ENCODE assay signal across 1 cellular context in genomic region chr19:6126335-6126974, GRCh38.
TF ChIP-seq lines count a peak whose summit lies in the region.

No MANE protein-coding gene starts in this region.

TF ChIP-seq in HepG2, 621 proteins besides CTCF, POLR2A, EP300 and RAD21 (continued from another document):
- TF ChIP-seq, protein P1, sequence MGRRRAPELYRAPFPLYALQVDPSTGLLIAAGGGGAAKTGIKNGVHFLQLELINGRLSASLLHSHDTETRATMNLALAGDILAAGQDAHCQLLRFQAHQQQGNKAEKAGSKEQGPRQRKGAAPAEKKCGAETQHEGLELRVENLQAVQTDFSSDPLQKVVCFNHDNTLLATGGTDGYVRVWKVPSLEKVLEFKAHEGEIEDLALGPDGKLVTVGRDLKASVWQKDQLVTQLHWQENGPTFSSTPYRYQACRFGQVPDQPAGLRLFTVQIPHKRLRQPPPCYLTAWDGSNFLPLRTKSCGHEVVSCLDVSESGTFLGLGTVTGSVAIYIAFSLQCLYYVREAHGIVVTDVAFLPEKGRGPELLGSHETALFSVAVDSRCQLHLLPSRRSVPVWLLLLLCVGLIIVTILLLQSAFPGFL (CRISPR knock-in tag; IDR thresholded peaks at IDR 0.05): no peak
- TF ChIP-seq TOE1 (CRISPR knock-in tag; IDR thresholded peaks at IDR 0.05) (no peak), SAP130 (CRISPR knock-in tag; IDR thresholded peaks at IDR 0.05; ENCODE audit: low read depth) (0 out of 2 replicates have a peak, but pooled peaks have one; percentile 28), XRCC5 (optimal IDR thresholded peaks at IDR 0.05; ENCODE audit: low read length) (peak; percentile 18), ARID2 (CRISPR knock-in tag; IDR thresholded peaks at IDR 0.05; ENCODE audit: borderline replicate concordance) (no peak), ZNF512B (CRISPR knock-in tag; IDR thresholded peaks at IDR 0.05; ENCODE audit: borderline replicate concordance) (no peak), NCOA2 (CRISPR knock-in tag; IDR thresholded peaks at IDR 0.05) (no peak), CENPX (CRISPR knock-in tag; IDR thresholded peaks at IDR 0.05) (no peak), FOXJ3 (CRISPR knock-in tag; IDR thresholded peaks at IDR 0.05; ENCODE audit: borderline replicate concordance) (no peak), RARG (CRISPR knock-in tag; IDR thresholded peaks at IDR 0.05; ENCODE audit: low read depth) (no peak), TFAP4 (IDR thresholded peaks at IDR 0.05; ENCODE audit: borderline replicate concordance, low read depth) (no peak), ZNF672 (CRISPR knock-in tag; IDR thresholded peaks at IDR 0.05) (no peak), SMC3 (IDR thresholded peaks at IDR 0.05; ENCODE audit: low read length) (peak; percentile 60), STAG1 (CRISPR knock-in tag; IDR thresholded peaks at IDR 0.05) (peak; percentile 82), XBP1 (CRISPR knock-in tag; IDR thresholded peaks at IDR 0.05) (no peak), NR2F2 (IDR thresholded peaks at IDR 0.05; ENCODE audit: borderline replicate concordance, low read depth) (no peak), KLF6 (CRISPR knock-in tag; IDR thresholded peaks at IDR 0.05) (no peak), FIP1L1 (IDR thresholded peaks at IDR 0.05; ENCODE audit: borderline replicate concordance, insufficient read depth, low read depth, low read length) (no peak), ZBTB26 (CRISPR knock-in tag; IDR thresholded peaks at IDR 0.05; ENCODE audit: borderline replicate concordance) (no peak), ZNF839 (CRISPR knock-in tag; IDR thresholded peaks at IDR 0.05; ENCODE audit: borderline replicate concordance) (no peak), ATF4 (CRISPR knock-in tag; IDR thresholded peaks at IDR 0.05) (0 out of 4 replicates have a peak, but pooled peaks of 1 of the 2 experiments have one; percentile 14), ZNF225 (CRISPR knock-in tag; IDR thresholded peaks at IDR 0.05) (no peak), NR0B2 (CRISPR knock-in tag; IDR thresholded peaks at IDR 0.05) (no peak), JUNB (CRISPR knock-in tag; IDR thresholded peaks at IDR 0.05; ENCODE audit: borderline replicate concordance) (no peak), CREB1 (IDR thresholded peaks at IDR 0.05) (peak; percentile 79), CREB1 (CRISPR knock-in tag; IDR thresholded peaks at IDR 0.05) (no peak), ZNF18 (CRISPR knock-in tag; IDR thresholded peaks at IDR 0.05; ENCODE audit: insufficient replicate concordance) (no peak), ATF1 (CRISPR knock-in tag; IDR thresholded peaks at IDR 0.05) (no peak), ZMAT5 (CRISPR knock-in tag; IDR thresholded peaks at IDR 0.05; ENCODE audit: borderline replicate concordance, low read depth) (no peak), ZNF101 (CRISPR knock-in tag; IDR thresholded peaks at IDR 0.05; ENCODE audit: borderline replicate concordance, low read depth) (no peak), PHF5A (CRISPR knock-in tag; IDR thresholded peaks at IDR 0.05; ENCODE audit: low read depth, unreplicated experiment) (no peak), EHMT2 (IDR thresholded peaks at IDR 0.05; ENCODE audit: borderline replicate concordance, low read depth, low read length) (no peak), ZNF451 (CRISPR knock-in tag; IDR thresholded peaks at IDR 0.05) (no peak), SP5 (CRISPR knock-in tag; IDR thresholded peaks at IDR 0.05; ENCODE audit: borderline replicate concordance, low read depth) (no peak), ATF7 (IDR thresholded peaks at IDR 0.05) (peak; percentile 97), ATF7 (CRISPR knock-in tag; IDR thresholded peaks at IDR 0.05) (0 out of 2 replicates have a peak, but pooled peaks have one; percentile 28), ISX (CRISPR knock-in tag; conservative IDR thresholded peaks at IDR 0.05) (no peak), CHD2 (IDR thresholded peaks at IDR 0.05; ENCODE audit: low read depth, low read length) (no peak), ZNF770 (CRISPR knock-in tag; IDR thresholded peaks at IDR 0.05) (no peak), CEBPG (CRISPR knock-in tag; IDR thresholded peaks at IDR 0.05) (peak; percentile 61), ZNF234 (CRISPR knock-in tag; conservative IDR thresholded peaks at IDR 0.05) (no peak), THAP11 (CRISPR knock-in tag; IDR thresholded peaks at IDR 0.05) (0 out of 2 replicates have a peak, but pooled peaks have one; percentile 3)
- TF ChIP-seq, protein P2, sequence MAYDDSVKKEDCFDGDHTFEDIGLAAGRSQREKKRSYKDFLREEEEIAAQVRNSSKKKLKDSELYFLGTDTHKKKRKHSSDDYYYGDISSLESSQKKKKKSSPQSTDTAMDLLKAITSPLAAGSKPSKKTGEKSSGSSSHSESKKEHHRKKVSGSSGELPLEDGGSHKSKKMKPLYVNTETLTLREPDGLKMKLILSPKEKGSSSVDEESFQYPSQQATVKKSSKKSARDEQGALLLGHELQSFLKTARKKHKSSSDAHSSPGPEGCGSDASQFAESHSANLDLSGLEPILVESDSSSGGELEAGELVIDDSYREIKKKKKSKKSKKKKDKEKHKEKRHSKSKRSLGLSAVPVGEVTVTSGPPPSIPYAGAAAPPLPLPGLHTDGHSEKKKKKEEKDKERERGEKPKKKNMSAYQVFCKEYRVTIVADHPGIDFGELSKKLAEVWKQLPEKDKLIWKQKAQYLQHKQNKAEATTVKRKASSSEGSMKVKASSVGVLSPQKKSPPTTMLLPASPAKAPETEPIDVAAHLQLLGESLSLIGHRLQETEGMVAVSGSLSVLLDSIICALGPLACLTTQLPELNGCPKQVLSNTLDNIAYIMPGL (CRISPR knock-in tag; IDR thresholded peaks at IDR 0.05; ENCODE audit: borderline replicate concordance in 1 of 2, low read depth in 1 of 2): 0 out of 4 replicates have a peak, but pooled peaks of 1 of the 2 experiments have one; percentile 6
- TF ChIP-seq, protein P3, sequence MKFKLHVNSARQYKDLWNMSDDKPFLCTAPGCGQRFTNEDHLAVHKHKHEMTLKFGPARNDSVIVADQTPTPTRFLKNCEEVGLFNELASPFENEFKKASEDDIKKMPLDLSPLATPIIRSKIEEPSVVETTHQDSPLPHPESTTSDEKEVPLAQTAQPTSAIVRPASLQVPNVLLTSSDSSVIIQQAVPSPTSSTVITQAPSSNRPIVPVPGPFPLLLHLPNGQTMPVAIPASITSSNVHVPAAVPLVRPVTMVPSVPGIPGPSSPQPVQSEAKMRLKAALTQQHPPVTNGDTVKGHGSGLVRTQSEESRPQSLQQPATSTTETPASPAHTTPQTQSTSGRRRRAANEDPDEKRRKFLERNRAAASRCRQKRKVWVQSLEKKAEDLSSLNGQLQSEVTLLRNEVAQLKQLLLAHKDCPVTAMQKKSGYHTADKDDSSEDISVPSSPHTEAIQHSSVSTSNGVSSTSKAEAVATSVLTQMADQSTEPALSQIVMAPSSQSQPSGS (CRISPR knock-in tag; IDR thresholded peaks at IDR 0.05): peak; percentile 26; the same call in 1 of the 2 replicates
- TF ChIP-seq, protein P4, sequence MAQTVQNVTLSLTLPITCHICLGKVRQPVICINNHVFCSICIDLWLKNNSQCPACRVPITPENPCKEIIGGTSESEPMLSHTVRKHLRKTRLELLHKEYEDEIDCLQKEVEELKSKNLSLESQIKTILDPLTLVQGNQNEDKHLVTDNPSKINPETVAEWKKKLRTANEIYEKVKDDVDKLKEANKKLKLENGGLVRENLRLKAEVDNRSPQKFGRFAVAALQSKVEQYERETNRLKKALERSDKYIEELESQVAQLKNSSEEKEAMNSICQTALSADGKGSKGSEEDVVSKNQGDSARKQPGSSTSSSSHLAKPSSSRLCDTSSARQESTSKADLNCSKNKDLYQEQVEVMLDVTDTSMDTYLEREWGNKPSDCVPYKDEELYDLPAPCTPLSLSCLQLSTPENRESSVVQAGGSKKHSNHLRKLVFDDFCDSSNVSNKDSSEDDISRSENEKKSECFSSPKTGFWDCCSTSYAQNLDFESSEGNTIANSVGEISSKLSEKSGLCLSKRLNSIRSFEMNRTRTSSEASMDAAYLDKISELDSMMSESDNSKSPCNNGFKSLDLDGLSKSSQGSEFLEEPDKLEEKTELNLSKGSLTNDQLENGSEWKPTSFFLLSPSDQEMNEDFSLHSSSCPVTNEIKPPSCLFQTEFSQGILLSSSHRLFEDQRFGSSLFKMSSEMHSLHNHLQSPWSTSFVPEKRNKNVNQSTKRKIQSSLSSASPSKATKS (CRISPR knock-in tag; IDR thresholded peaks at IDR 0.05): no peak
